1 cellular context compared by ENCODE assay signal in the genomic region with DNA sequence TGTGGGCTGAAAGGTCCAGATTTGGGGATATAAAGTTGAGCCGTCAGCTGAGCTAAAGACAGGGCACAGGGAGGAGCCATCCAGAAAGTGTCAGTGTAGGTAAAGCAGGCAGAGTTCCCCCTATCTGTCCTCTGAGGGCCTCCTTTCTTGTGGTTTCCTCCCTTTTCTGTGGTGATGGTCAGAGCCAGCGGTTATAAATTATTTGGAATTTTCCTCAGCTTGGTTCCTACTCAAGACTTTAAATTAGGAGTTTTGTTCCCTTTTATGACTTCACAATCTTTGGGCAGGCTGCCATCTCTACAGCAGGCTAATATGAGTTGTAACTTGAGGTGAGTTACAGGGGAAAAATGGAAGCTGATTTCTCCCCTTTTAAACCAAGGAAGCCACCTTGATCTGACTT.
TF ChIP-seq lines count a peak whose summit lies in the region.

No MANE protein-coding gene starts in this region.

TF ChIP-seq in HCT116, 20 proteins besides CTCF, POLR2A, EP300 and RAD21 (continued from another document):
- TF ChIP-seq, protein P1, sequence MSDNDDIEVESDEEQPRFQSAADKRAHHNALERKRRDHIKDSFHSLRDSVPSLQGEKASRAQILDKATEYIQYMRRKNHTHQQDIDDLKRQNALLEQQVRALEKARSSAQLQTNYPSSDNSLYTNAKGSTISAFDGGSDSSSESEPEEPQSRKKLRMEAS (IDR thresholded peaks at IDR 0.05): no peak
- TF ChIP-seq EGR1 (IDR thresholded peaks at IDR 0.05; ENCODE audit: low read depth) (no peak), EZH2 (IDR thresholded peaks at IDR 0.05) (no peak)
- TF ChIP-seq, protein P2, sequence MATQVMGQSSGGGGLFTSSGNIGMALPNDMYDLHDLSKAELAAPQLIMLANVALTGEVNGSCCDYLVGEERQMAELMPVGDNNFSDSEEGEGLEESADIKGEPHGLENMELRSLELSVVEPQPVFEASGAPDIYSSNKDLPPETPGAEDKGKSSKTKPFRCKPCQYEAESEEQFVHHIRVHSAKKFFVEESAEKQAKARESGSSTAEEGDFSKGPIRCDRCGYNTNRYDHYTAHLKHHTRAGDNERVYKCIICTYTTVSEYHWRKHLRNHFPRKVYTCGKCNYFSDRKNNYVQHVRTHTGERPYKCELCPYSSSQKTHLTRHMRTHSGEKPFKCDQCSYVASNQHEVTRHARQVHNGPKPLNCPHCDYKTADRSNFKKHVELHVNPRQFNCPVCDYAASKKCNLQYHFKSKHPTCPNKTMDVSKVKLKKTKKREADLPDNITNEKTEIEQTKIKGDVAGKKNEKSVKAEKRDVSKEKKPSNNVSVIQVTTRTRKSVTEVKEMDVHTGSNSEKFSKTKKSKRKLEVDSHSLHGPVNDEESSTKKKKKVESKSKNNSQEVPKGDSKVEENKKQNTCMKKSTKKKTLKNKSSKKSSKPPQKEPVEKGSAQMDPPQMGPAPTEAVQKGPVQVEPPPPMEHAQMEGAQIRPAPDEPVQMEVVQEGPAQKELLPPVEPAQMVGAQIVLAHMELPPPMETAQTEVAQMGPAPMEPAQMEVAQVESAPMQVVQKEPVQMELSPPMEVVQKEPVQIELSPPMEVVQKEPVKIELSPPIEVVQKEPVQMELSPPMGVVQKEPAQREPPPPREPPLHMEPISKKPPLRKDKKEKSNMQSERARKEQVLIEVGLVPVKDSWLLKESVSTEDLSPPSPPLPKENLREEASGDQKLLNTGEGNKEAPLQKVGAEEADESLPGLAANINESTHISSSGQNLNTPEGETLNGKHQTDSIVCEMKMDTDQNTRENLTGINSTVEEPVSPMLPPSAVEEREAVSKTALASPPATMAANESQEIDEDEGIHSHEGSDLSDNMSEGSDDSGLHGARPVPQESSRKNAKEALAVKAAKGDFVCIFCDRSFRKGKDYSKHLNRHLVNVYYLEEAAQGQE (IDR thresholded peaks at IDR 0.05; ENCODE audit: low read depth): no peak
TF ChIP-seq in HCT116: peak in this region for 0.
